In genomic region chr4:136643416-136643815, GRCh38 we compare ENCODE assay signal across 2 cellular contexts.
TF ChIP-seq lines count a peak whose summit lies in the region.

No MANE protein-coding gene starts in this region.

TF ChIP-seq in H1, 55 proteins besides CTCF, POLR2A, EP300 and RAD21 (continued from another document):
- no peak for TF ChIP-seq EZH2 (IDR thresholded peaks at IDR 0.05; ENCODE audit: low read depth, low read length, severe bottlenecking)
TF ChIP-seq in H1: peak in this region for 0.

TF ChIP-seq in GM23338, 12 proteins besides CTCF, POLR2A, EP300 and RAD21:
- TF ChIP-seq ZNF462 (CRISPR knock-in tag; IDR thresholded peaks at IDR 0.05) (no peak), ZNF114 (CRISPR knock-in tag; IDR thresholded peaks at IDR 0.05) (no peak), JUNB (IDR thresholded peaks at IDR 0.05; ENCODE audit: unreplicated experiment) (no peak), POLR2AphosphoS5 (IDR thresholded peaks at IDR 0.05; ENCODE audit: low read depth) (no peak), CREB1 (CRISPR knock-in tag; IDR thresholded peaks at IDR 0.05; ENCODE audit: low read depth) (no peak), NANOG (IDR thresholded peaks at IDR 0.05; ENCODE audit: borderline replicate concordance) (no peak), REST (IDR thresholded peaks at IDR 0.05; ENCODE audit: unreplicated experiment) (no peak), STAT1 (IDR thresholded peaks at IDR 0.05; ENCODE audit: unreplicated experiment) (no peak), ETS1 (IDR thresholded peaks at IDR 0.05) (no peak), EZH2 (IDR thresholded peaks at IDR 0.05; ENCODE audit: low read depth, unreplicated experiment) (no peak), EZH2phosphoT487 (IDR thresholded peaks at IDR 0.05; ENCODE audit: unreplicated experiment) (no peak), ZNF331 (CRISPR knock-in tag; IDR thresholded peaks at IDR 0.05; ENCODE audit: low read depth) (no peak)
TF ChIP-seq in GM23338: peak in this region for 0.
